Comparison of ENCODE assay signal across 22 cellular contexts in the genomic region with DNA sequence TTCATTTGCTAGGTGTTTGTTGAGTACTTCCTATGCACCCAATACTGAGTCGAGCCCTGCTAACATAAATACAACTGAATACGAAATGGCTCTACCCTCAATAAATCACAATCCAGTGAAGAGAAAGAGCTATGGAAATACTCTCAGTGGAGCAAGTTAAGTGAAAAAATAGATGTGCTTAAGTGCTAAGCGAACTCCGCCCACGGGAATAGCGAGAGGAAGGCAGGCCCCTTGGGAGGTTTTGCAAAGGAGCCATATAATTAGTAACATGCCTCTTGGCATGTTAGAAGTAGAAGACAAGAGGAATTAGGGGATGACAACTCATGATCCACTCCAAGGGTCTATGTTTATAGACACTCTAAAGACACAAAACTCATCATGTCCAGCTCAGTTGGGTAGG. TPM values are rescaled to one million over a fixed set of nuclear protein-coding genes. Genes with fewer than 3 reads are reported as not detected.
A peak's percentile ranks its signal among the peaks of the same experiment; 100 is the strongest.
DNase-seq lines count a peak whose midpoint lies in the region; ATAC-seq and TF ChIP-seq lines count a peak whose summit lies in the region.
"Had no signal": no experiment of that assay in that cellular context is flagged by ENCODE, and none has a peak within 500 bp of the region (broad histone marks: within the 10 kb centered on the region; RNA-seq: fewer than 3 reads in every experiment).

No MANE protein-coding gene starts in this region.

- no peak overlapping the region for H3K9ac ChIP-seq in MM.1S (ENCODE audit: low read length)

- H3K27ac ChIP-seq in MM.1S (ENCODE audit: low read length) = no peak overlapping the region
- H3K27ac ChIP-seq in body of pancreas = peak overlapping the region in 3 of 4 donors; percentile 80 to 91 (median 86)
- H3K27ac ChIP-seq in right lobe of liver = peak overlapping the region in 2 of 3 donors; percentile 81 to 89
- no peak overlapping the region for H3K27ac ChIP-seq in sigmoid colon
- H3K27ac ChIP-seq: HL-60, prostate gland, thoracic aorta had no signal

- H3K9me2 ChIP-seq in MM.1S (replicated peaks; ENCODE audit: insufficient read depth, low read length) = no peaks in the 10 kb centered on the region

- no peak for TF ChIP-seq CTCF in MM.1S (IDR thresholded peaks at IDR 0.05; ENCODE audit: low read length)
- TF ChIP-seq CTCF in body of pancreas (IDR thresholded peaks at IDR 0.05) = no peak
- no peak for TF ChIP-seq CTCF in right lobe of liver (IDR thresholded peaks at IDR 0.05)
- no peak for TF ChIP-seq CTCF in sigmoid colon (IDR thresholded peaks at IDR 0.05)

- no peak for TF ChIP-seq EP300 in sigmoid colon (IDR thresholded peaks at IDR 0.05)

- intact Hi-C loops in body of pancreas (cut with DNase I) = no loop called here
- intact Hi-C loops in right lobe of liver (cut with DNase I) = no loop called here
- intact Hi-C loops in sigmoid colon (cut with DNase I) = no loop called here

- no peaks in the 10 kb centered on the region for H3K9me3 ChIP-seq in MM.1S (replicated peaks; ENCODE audit: insufficient read depth, low read length)
- no peaks in the 10 kb centered on the region for H3K9me3 ChIP-seq in body of pancreas
- H3K9me3 ChIP-seq in right lobe of liver = no peaks in the 10 kb centered on the region
- no peaks in the 10 kb centered on the region for H3K9me3 ChIP-seq in sigmoid colon
- H3K9me3 ChIP-seq: Caco-2, colonic mucosa, prostate gland, thoracic aorta had no signal

- H3K27me3 ChIP-seq in MM.1S (replicated peaks; ENCODE audit: insufficient read depth, low read length) = no peaks in the 10 kb centered on the region
- H3K27me3 ChIP-seq in body of pancreas = no peaks in the 10 kb centered on the region
- H3K27me3 ChIP-seq in right lobe of liver = no peaks in the 10 kb centered on the region
- no peaks in the 10 kb centered on the region for H3K27me3 ChIP-seq in sigmoid colon
- H3K27me3 ChIP-seq: colonic mucosa had no signal

- 87 to 90% methylated on average over 6 of the region's 6 CpGs for WGBS in body of pancreas, 2 donors
- 87% methylated on average over 3 of the region's 6 CpGs for WGBS in right lobe of liver (ENCODE audit: insufficient coverage, low coverage, low lambda C conversion rate, missing lambda C conversion rate)
- 75 to 92% methylated on average over 6 of the region's 6 CpGs for WGBS in sigmoid colon, 2 donors

- H3K79me2 ChIP-seq in MM.1S (ENCODE audit: low read length) = no peaks in the 10 kb centered on the region

- H3K4me1 ChIP-seq in MM.1S (ENCODE audit: low read length) = peaks cover under 1% of the 10 kb centered on the region; the same call in 1 of the 2 replicates
- peaks cover 48% of the 10 kb centered on the region for H3K4me1 ChIP-seq in body of pancreas
- H3K4me1 ChIP-seq in right lobe of liver = peaks cover 0 to 51% (median 24%) of the 10 kb centered on the region in 4 donors
- H3K4me1 ChIP-seq in sigmoid colon = no peaks in the 10 kb centered on the region
- H3K4me1 ChIP-seq: prostate gland had no signal

- TF ChIP-seq POLR2A in body of pancreas (IDR thresholded peaks at IDR 0.05) (no peak), right lobe of liver (IDR thresholded peaks at IDR 0.05) (no peak), sigmoid colon (IDR thresholded peaks at IDR 0.05) (no peak)

- ATAC-seq in body of pancreas (no peak), right lobe of liver (no peak), GM21423 (IDR thresholded peaks at IDR 0.05; ENCODE audit: unreplicated experiment) (no peak), GM18520 (IDR thresholded peaks at IDR 0.05; ENCODE audit: unreplicated experiment) (no peak)
- ATAC-seq: activated CD8-positive, alpha-beta T cell treated with anti-CD3 and anti-CD28 coated beads for 36 hours; stimulated activated effector memory CD8-positive, alpha-beta T cell treated with anti-CD3 and anti-CD28 coated beads, Interleukin-12 subunit alpha, Interleukin-12 subunit beta, amount 100 ng/mL, for 72 hours had no signal

- no peaks in the 10 kb centered on the region for H4K20me1 ChIP-seq in MM.1S (ENCODE audit: insufficient read depth, low read length)

- peak; percentile 4 for DNase-seq in MM.1S
- no peak for DNase-seq in body of pancreas
- no peak for DNase-seq in right lobe of liver
- DNase-seq in sigmoid colon = no peak
- no peak for DNase-seq in NCI-H345 treated with DMSO at 0.1 percent for 48 hours (lab: John Stamatoyannopoulos, UW; ENCODE audit: unreplicated experiment)
- DNase-seq: activated CD8-positive, alpha-beta T cell treated with anti-CD3 and anti-CD28 coated beads for 36 hours; activated gamma-delta T cell treated with Interleukin-2 at 50 U/mL for 16 hours; activated T-cell treated with anti-CD3 and anti-CD28 coated beads for 4 hours; AML-193; H7; immature natural killer cell; NCI-H524 treated with DMSO at 0.1 percent for 48 hours; stimulated activated CD4-positive, alpha-beta T cell treated with anti-CD3 and anti-CD28 coated beads, Interleukin-2, amount 100 ng/mL, for 24 hours; T-helper 9 cell had no signal

- H2AFZ ChIP-seq in MM.1S (ENCODE audit: low read length) = no peak overlapping the region

- H3K4me3 ChIP-seq in MM.1S (ENCODE audit: low read length) (no peak overlapping the region), body of pancreas (no peak overlapping the region), right lobe of liver (no peak overlapping the region), sigmoid colon (no peak overlapping the region)
- H3K4me3 ChIP-seq: colonic mucosa, prostate gland, thoracic aorta had no signal

- 0 out of 2 replicates have a peak, but pooled peaks cover 2% of the 10 kb centered on the region for H3F3A ChIP-seq in MM.1S (ENCODE audit: insufficient read depth, low read length)

- H3K4me2 ChIP-seq in MM.1S (ENCODE audit: low read depth, low read length) = no peak overlapping the region

- H3K36me3 ChIP-seq in MM.1S (replicated peaks; ENCODE audit: insufficient read depth, low read length) = no peaks in the 10 kb centered on the region
- no peaks in the 10 kb centered on the region for H3K36me3 ChIP-seq in body of pancreas (replicated peaks in 1 of 2; ENCODE audit: insufficient read depth in 1 of 2, low read depth in 2 of 2)
- no peaks in the 10 kb centered on the region for H3K36me3 ChIP-seq in right lobe of liver
- no peaks in the 10 kb centered on the region for H3K36me3 ChIP-seq in sigmoid colon
- H3K36me3 ChIP-seq: colonic mucosa, prostate gland, thoracic aorta had no signal

RNA-seq across cellular contexts. Expression of gene TSPAN33, which starts 42.8 kb away (rescaled TPM):
- 10 to 100 TPM; 12.5 to 17.1 TPM for total RNA-seq in body of pancreas
- 10 to 100 TPM in 5 of 6 experiments, 1 to 10 TPM in 1; 9.0 to 34.1 (median 23.2) TPM for total RNA-seq in right lobe of liver
- 1 to 10 TPM; 3.0 to 7.5 (median 5.7) TPM for total RNA-seq in sigmoid colon
- 10 to 100 TPM in 1 of 3 donors, 1 to 10 TPM in 2; 5.8 to 19.6 (median 9.6) TPM for polyA plus RNA-seq in sigmoid colon

RNA-seq across cellular contexts. Expression of gene TNPO3, which starts 46.8 kb away (rescaled TPM):
- 10 to 100 TPM; 15.8 to 23.9 TPM for total RNA-seq in body of pancreas
- total RNA-seq in right lobe of liver = 10 to 100 TPM; 15.2 to 30.2 (median 22.2) TPM
- total RNA-seq in sigmoid colon = 10 to 100 TPM; 35.2 to 40.5 (median 35.9) TPM
- 10 to 100 TPM; 13.2 to 23.8 (median 16.0) TPM for polyA plus RNA-seq in sigmoid colon

Comparison
In these comparisons a context has a peak if more than half of its experiments do, and no peak if none do; other contexts are left out.
1. H3K27ac ChIP-seq: peak in body of pancreas (3 of 4) and right lobe of liver (2 of 3); none in MM.1S (single experiment) and sigmoid colon (0 of 4).